ENCODE assay signal across 2 cellular contexts in the genomic region with DNA sequence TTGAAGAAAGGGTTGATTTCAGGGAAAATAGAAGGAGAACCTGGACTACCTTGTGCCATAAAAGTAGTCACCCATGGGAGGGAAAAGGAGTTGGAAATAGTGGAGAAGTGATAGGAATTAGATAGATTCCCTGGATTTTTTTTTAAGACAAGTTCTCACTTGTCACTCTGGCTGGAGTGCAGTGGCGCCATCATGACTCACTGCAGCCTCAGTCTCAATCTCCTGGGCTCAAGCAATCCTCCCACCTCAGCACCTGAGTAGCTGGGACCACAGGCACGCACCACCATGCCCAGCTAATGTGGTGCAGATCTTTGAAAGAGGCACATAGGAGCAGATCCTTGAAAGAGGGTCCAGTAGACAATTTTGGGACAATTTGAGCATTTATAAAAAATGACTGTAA.
TF ChIP-seq lines count a peak whose summit lies in the region.

No MANE protein-coding gene starts in this region.

TF ChIP-seq in HCT116, 20 proteins besides CTCF, POLR2A, EP300 and RAD21:
- TF ChIP-seq, protein P1, sequence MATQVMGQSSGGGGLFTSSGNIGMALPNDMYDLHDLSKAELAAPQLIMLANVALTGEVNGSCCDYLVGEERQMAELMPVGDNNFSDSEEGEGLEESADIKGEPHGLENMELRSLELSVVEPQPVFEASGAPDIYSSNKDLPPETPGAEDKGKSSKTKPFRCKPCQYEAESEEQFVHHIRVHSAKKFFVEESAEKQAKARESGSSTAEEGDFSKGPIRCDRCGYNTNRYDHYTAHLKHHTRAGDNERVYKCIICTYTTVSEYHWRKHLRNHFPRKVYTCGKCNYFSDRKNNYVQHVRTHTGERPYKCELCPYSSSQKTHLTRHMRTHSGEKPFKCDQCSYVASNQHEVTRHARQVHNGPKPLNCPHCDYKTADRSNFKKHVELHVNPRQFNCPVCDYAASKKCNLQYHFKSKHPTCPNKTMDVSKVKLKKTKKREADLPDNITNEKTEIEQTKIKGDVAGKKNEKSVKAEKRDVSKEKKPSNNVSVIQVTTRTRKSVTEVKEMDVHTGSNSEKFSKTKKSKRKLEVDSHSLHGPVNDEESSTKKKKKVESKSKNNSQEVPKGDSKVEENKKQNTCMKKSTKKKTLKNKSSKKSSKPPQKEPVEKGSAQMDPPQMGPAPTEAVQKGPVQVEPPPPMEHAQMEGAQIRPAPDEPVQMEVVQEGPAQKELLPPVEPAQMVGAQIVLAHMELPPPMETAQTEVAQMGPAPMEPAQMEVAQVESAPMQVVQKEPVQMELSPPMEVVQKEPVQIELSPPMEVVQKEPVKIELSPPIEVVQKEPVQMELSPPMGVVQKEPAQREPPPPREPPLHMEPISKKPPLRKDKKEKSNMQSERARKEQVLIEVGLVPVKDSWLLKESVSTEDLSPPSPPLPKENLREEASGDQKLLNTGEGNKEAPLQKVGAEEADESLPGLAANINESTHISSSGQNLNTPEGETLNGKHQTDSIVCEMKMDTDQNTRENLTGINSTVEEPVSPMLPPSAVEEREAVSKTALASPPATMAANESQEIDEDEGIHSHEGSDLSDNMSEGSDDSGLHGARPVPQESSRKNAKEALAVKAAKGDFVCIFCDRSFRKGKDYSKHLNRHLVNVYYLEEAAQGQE (IDR thresholded peaks at IDR 0.05; ENCODE audit: low read depth): no peak
- TF ChIP-seq JUND (IDR thresholded peaks at IDR 0.05) (peak; percentile 33; the same call in 1 of the 2 replicates), YY1 (IDR thresholded peaks at IDR 0.05; ENCODE audit: extremely low read depth, insufficient replicate concordance, low read depth, low read length) (peak; percentile 23), MAX (IDR thresholded peaks at IDR 0.05) (no peak), FOSL1 (IDR thresholded peaks at IDR 0.05; ENCODE audit: low read depth) (peak; percentile 28; the same call in 1 of the 2 replicates), EZH2 (IDR thresholded peaks at IDR 0.05) (no peak), SRF (IDR thresholded peaks at IDR 0.05; ENCODE audit: low read depth) (no peak), POLR2AphosphoS5 (IDR thresholded peaks at IDR 0.05; ENCODE audit: low read depth, low read length) (no peak), EGR1 (IDR thresholded peaks at IDR 0.05; ENCODE audit: low read depth) (no peak)

TF ChIP-seq in H1, 55 proteins besides CTCF, POLR2A, EP300 and RAD21:
- no peak for TF ChIP-seq CEBPB (IDR thresholded peaks at IDR 0.05; ENCODE audit: low read depth, low read length)
- no peak for TF ChIP-seq RXRA (IDR thresholded peaks at IDR 0.05; ENCODE audit: insufficient read depth, low read depth, low read length)
- TF ChIP-seq EZH2 (IDR thresholded peaks at IDR 0.05; ENCODE audit: low read depth, low read length, severe bottlenecking): no peak
- no peak for TF ChIP-seq TAF1 (IDR thresholded peaks at IDR 0.05; ENCODE audit: low read depth, low read length)
- no peak for TF ChIP-seq TEAD4 (IDR thresholded peaks at IDR 0.05; ENCODE audit: low read depth, low read length)
- no peak for TF ChIP-seq KDM1A (IDR thresholded peaks at IDR 0.05; ENCODE audit: borderline replicate concordance, low read length)
